Comparison of ENCODE assay signal across 22 cellular contexts in genomic region chr2:38427936-38428335, GRCh38. TPM values are rescaled to one million over a fixed set of nuclear protein-coding genes. Genes with fewer than 3 reads are reported as not detected.
DNase-seq lines count a peak whose midpoint lies in the region; ATAC-seq, FAIRE-seq and TF ChIP-seq lines count a peak whose summit lies in the region.
"Had no signal": no experiment of that assay in that cellular context is flagged by ENCODE, and none has a peak within 500 bp of the region (broad histone marks: within the 10 kb centered on the region; RNA-seq: fewer than 3 reads in every experiment).

No MANE protein-coding gene starts in this region.

- H3K9ac ChIP-seq in K562 (ENCODE audit: insufficient read depth in 1 of 2, low read depth in 2 of 2, low read length in 2 of 2): no peak overlapping the region
- H3K9ac ChIP-seq: BLaER1 treated with 17β-estradiol and CSF1 and Interleukin-3, amounts not matched to agents 10 nM and 100 nM; GM23248 had no signal

- DNase-seq in GM23338 (ENCODE audit: low spot score) (peak; percentile 71), K562 (ENCODE audit: extremely low read depth in 1 of 4, low spot score in 3 of 4) (no peak), thyroid gland (peak; percentile 64 to 73), NCI-H446 (lab: John Stamatoyannopoulos, UW) (no peak), NCI-H1092 (lab: John Stamatoyannopoulos, UW) (no peak), NCI-H2029 (lab: John Stamatoyannopoulos, UW) (no peak)
- DNase-seq: ACHN; CD8-positive, alpha-beta T cell; DND-41; GM23248; IMR-90; NCI-H1694; NCI-H2081 treated with DMSO at 0.1 percent for 48 hours; NCI-H345; NCI-H524 treated with DMSO at 0.1 percent for 48 hours; NCI-H82; T-helper 1 cell had no signal

- H3K4me3 ChIP-seq in GM23338 (no peak overlapping the region), HEK293 (ENCODE audit: low read depth, low read length) (no peak overlapping the region), K562 (no peak overlapping the region), thyroid gland (replicated peaks in 1 of 3) (no peak overlapping the region)
- H3K4me3 ChIP-seq: BLaER1 treated with 17β-estradiol and CSF1 and Interleukin-3, amounts not matched to agents 10 nM and 100 nM; GM12878; GM23248; SJSA1 had no signal

- H3K4me2 ChIP-seq in GM23338 (peak overlapping the region; percentile 57; the same call in 1 of the 2 replicates), K562 (ENCODE audit: insufficient read depth, low read length) (no peak overlapping the region)
- H3K4me2 ChIP-seq: BLaER1 treated with 17β-estradiol and CSF1 and Interleukin-3, amounts not matched to agents 10 nM and 100 nM had no signal

- H3K79me2 ChIP-seq in GM23338 (replicated peaks; ENCODE audit: insufficient read depth) (no peaks in the 10 kb centered on the region), K562 (ENCODE audit: control insufficient read depth, insufficient read depth, low read length) (no peaks in the 10 kb centered on the region)

- TF ChIP-seq EP300 in K562 (IDR thresholded peaks at IDR 0.05; ENCODE audit: low read length): no peak

- CTCF ChIA-PET in HEK293 (lab: Yijun Ruan, JAX): no interaction called here
- CTCF ChIA-PET in K562 (lab: Yijun Ruan, JAX; ENCODE audit: low intra/inter-chr PET ratio): no interaction called here

- POLR2A ChIA-PET in HEK293 (lab: Yijun Ruan, JAX) (no interaction called here), K562 (lab: Yijun Ruan, JAX) (interaction anchor here (0.7 kb wide), 1 partner anchor 323 kb away, joined by 3 read pairs; the partner anchor contains the start of gene SRSF7)

- H3K9me3 ChIP-seq in HEK293 (ENCODE audit: control insufficient read depth, insufficient read depth, low read depth, low read length): no peaks in the 10 kb centered on the region
- no peaks in the 10 kb centered on the region for H3K9me3 ChIP-seq in K562 (replicated peaks; ENCODE audit: control insufficient read depth, insufficient read depth, low read depth, low read length)
- no peaks in the 10 kb centered on the region for H3K9me3 ChIP-seq in thyroid gland
- H3K9me3 ChIP-seq: BLaER1 treated with 17β-estradiol and CSF1 and Interleukin-3, amounts not matched to agents 10 nM and 100 nM; SJSA1 had no signal

- H3K9me1 ChIP-seq in K562 (ENCODE audit: control insufficient read depth, insufficient read depth, low read length): no peaks in the 10 kb centered on the region

- TF ChIP-seq CTCF in GM23338 (conservative IDR thresholded peaks at IDR 0.05; ENCODE audit: low read depth in 2 of 2): no peak
- no peak for TF ChIP-seq CTCF in HEK293 (tag by site-specific recombination; IDR thresholded peaks at IDR 0.05)
- no peak for TF ChIP-seq CTCF in K562 (IDR thresholded peaks at IDR 0.05 in 2 of 3, conservative IDR thresholded peaks at IDR 0.05 in 1 of 3; ENCODE audit: insufficient read depth in 2 of 3, low read depth in 1 of 3, low read length in 3 of 3)
- TF ChIP-seq CTCF in thyroid gland (IDR thresholded peaks at IDR 0.05): no peak

- peaks cover 43% of the 10 kb centered on the region for H3K4me1 Mint-ChIP-seq in GM23338

- H3K9me2 ChIP-seq in GM23338 (ENCODE audit: insufficient read depth): no peaks in the 10 kb centered on the region

- TF ChIP-seq RAD21 in K562 (CRISPR knock-in tag; conservative IDR thresholded peaks at IDR 0.05 in 1 of 2, IDR thresholded peaks at IDR 0.05 in 1 of 2): no peak

- no TSS peak for BruUV-seq in K562 (replicated peaks; lab: Mats Ljungman, UMichigan)

- 13% methylated on average over 6 of the region's 6 CpGs for WGBS in K562 (ENCODE audit: insufficient coverage, low coverage, missing lambda C conversion rate)
- 40 to 60% methylated on average over 6 of the region's 6 CpGs for WGBS in thyroid gland, 2 donors

- no peak overlapping the region for H3K27ac Mint-ChIP-seq in GM23338
- H3K27ac Mint-ChIP-seq: CD8-positive, alpha-beta T cell had no signal

- H3K36me3 Mint-ChIP-seq in GM23338 (ENCODE audit: low read depth): no peaks in the 10 kb centered on the region; the same call in 2 of the 3 replicates
- H3K36me3 Mint-ChIP-seq: CD8-positive, alpha-beta T cell had no signal

- H4K20me1 ChIP-seq in GM23338 (replicated peaks; ENCODE audit: insufficient read depth) (no peaks in the 10 kb centered on the region), K562 (replicated peaks; ENCODE audit: control insufficient read depth, insufficient read depth, low read length) (no peaks in the 10 kb centered on the region)
- H4K20me1 ChIP-seq: BLaER1 treated with 17β-estradiol and CSF1 and Interleukin-3, amounts not matched to agents 10 nM and 100 nM had no signal

- H3K27me3 ChIP-seq in GM23338 (ENCODE audit: insufficient read depth) (no peaks in the 10 kb centered on the region), K562 (ENCODE audit: control insufficient read depth in 2 of 2, insufficient read depth in 2 of 2, low read length in 2 of 2) (peaks cover 4 to 17% of the 10 kb centered on the region in 2 experiments; a peak in 3 of 5 replicates), thyroid gland (no peaks in the 10 kb centered on the region)
- H3K27me3 ChIP-seq: BLaER1 treated with 17β-estradiol and CSF1 and Interleukin-3, amounts not matched to agents 10 nM and 100 nM had no signal

- FAIRE-seq in K562 (lab: Jason Lieb, UNC): no peak
- FAIRE-seq: GM12878, RCC 7860 had no signal

- in situ Hi-C loops in K562 (cut with MboI): no loop called here

- TF ChIP-seq POLR2A in K562 (conservative IDR thresholded peaks at IDR 0.05) (no peak), thyroid gland (IDR thresholded peaks at IDR 0.05) (peak in 1 of 2 donors; percentile 27)

- H3K4me3 Mint-ChIP-seq in GM23338: no peak overlapping the region; the same call in 2 of the 3 replicates
- H3K4me3 Mint-ChIP-seq: CD8-positive, alpha-beta T cell had no signal

- H2AFZ ChIP-seq in GM23338: no peak overlapping the region
- H2AFZ ChIP-seq in K562 (ENCODE audit: low read depth, low read length): peak overlapping the region; percentile 43; the same call in 1 of the 2 replicates
- H2AFZ ChIP-seq: GM23248 had no signal

- H3K9me3 Mint-ChIP-seq in GM23338: no peaks in the 10 kb centered on the region
- H3K9me3 Mint-ChIP-seq: CD8-positive, alpha-beta T cell had no signal

- H3K27ac ChIP-seq in GM23338 (ENCODE audit: low read depth): no peak overlapping the region
- no peak overlapping the region; the same call in 1 of the 2 replicates for H3K27ac ChIP-seq in HEK293 (ENCODE audit: extremely low read depth, low read depth, low read length)
- no peak overlapping the region for H3K27ac ChIP-seq in K562 (ENCODE audit: extremely low read depth, low read depth, low read length)
- H3K27ac ChIP-seq in thyroid gland: peak overlapping the region; percentile 68 to 73 (median 72)
- H3K27ac ChIP-seq: BLaER1 treated with 17β-estradiol and CSF1 and Interleukin-3, amounts not matched to agents 10 nM and 100 nM; GM23248; SJSA1 had no signal

- intact Hi-C loops in K562 (cut with micrococcal nuclease): no loop called here
- intact Hi-C loops in thyroid gland (cut with DNase I): no loop called here

- H3F3A ChIP-seq in GM23338 (replicated peaks; ENCODE audit: low read depth): no peaks in the 10 kb centered on the region

- H3K4me1 ChIP-seq in GM23338 (ENCODE audit: insufficient read depth) (peaks cover 38% of the 10 kb centered on the region), HEK293 (ENCODE audit: control insufficient read depth, insufficient read depth, low read length) (peaks cover 22% of the 10 kb centered on the region), K562 (replicated peaks in 1 of 2; ENCODE audit: control insufficient read depth in 2 of 2, insufficient read depth in 2 of 2, low read length in 2 of 2) (no peaks in the 10 kb centered on the region; a peak in 1 of 5 replicates), thyroid gland (peaks cover 27 to 32% of the 10 kb centered on the region in 2 donors)
- H3K4me1 ChIP-seq: BLaER1 treated with 17β-estradiol and CSF1 and Interleukin-3, amounts not matched to agents 10 nM and 100 nM; SJSA1 had no signal

- H3K27me3 Mint-ChIP-seq in GM23338 (ENCODE audit: insufficient read depth, low read depth, poor library complexity): peaks cover 3% of the 10 kb centered on the region

- ATAC-seq in GM23338: peak; percentile 84
- 0 out of 3 replicates have a peak, but pooled peaks have one; percentile 27 for ATAC-seq in K562
- ATAC-seq: CD8-positive, alpha-beta T cell; GM12878 had no signal

- no peaks in the 10 kb centered on the region for H3K36me3 ChIP-seq in GM23338 (ENCODE audit: insufficient read depth)
- H3K36me3 ChIP-seq in HEK293 (ENCODE audit: control insufficient read depth in 2 of 2, insufficient read depth in 1 of 2, low read length in 2 of 2): no peaks in the 10 kb centered on the region
- H3K36me3 ChIP-seq in K562 (ENCODE audit: control insufficient read depth, insufficient read depth, low read length): no peaks in the 10 kb centered on the region
- no peaks in the 10 kb centered on the region for H3K36me3 ChIP-seq in thyroid gland
- H3K36me3 ChIP-seq: BLaER1 treated with 17β-estradiol and CSF1 and Interleukin-3, amounts not matched to agents 10 nM and 100 nM; SJSA1 had no signal

TF ChIP-seq in GM23338, 12 proteins besides CTCF, POLR2A, EP300 and RAD21 (continues in another document):
- no peak for TF ChIP-seq ZNF114 (CRISPR knock-in tag; IDR thresholded peaks at IDR 0.05)

TF ChIP-seq in HEK293, 187 proteins besides CTCF, POLR2A, EP300 and RAD21 (continues in another document):
- no peak for TF ChIP-seq ZXDB (tag by site-specific recombination; IDR thresholded peaks at IDR 0.05)

RNA-seq across cellular contexts. Expression of gene ATL2, which starts 50.9 kb away (rescaled TPM):
- 121 and 140 TPM in 2 replicates for total RNA-seq in GM23338 (2014; rRNA removed; shearing (Covaris generic))
- polyA plus RNA-seq in GM23338 (2016; fragmentation: Nextera tagmentation; extraction: Ambion mirVana): 25.7 and 30.2 TPM in 2 replicates
- total RNA-seq in K562 (2011; cell fraction: chromatin; rRNA removed; ENCODE audit: low replicate concordance): 205 and 381 TPM in 2 replicates
- 125 and 161 TPM in 2 replicates for total RNA-seq in K562 (2011; cell fraction: nucleolus; rRNA removed)
- 140 and 164 TPM in 2 replicates for total RNA-seq in K562 (2011; cell fraction: nucleoplasm; rRNA removed)
- 73.3 and 86.1 TPM in 2 replicates for total RNA-seq in K562 (2014; rRNA removed)
- total RNA-seq in K562 (2014; rRNA removed; fragmentation: Illumina TruSeq; extraction: Trizol): 80.8 and 92.2 TPM in 2 replicates
- total RNA-seq in K562 (2015; rRNA removed; fragmentation: Illumina TruSeq; extraction: Trizol): 66.2 and 70.2 TPM in 2 replicates
- total RNA-seq in K562 (2021): 71.3 and 72.1 TPM in 2 replicates
- 57.7 and 77.0 TPM in 2 replicates for polyA plus RNA-seq in K562 (2011; rRNA removed)
- 49.6 and 61.3 TPM in 2 replicates for polyA plus RNA-seq in K562 (2011; cell fraction: cytosol; rRNA removed)
- polyA plus RNA-seq in K562 (2011; cell fraction: nucleus; rRNA removed): 98.8 and 112 TPM in 2 replicates
- 36.9 and 41.3 TPM in 2 replicates for polyA plus RNA-seq in K562 (2012)
- 56.8 and 60.5 TPM in 2 replicates for polyA plus RNA-seq in K562 (2014; fragmentation: Illumina TruSeq; extraction: Trizol)
- polyA plus RNA-seq in K562 (2014; fragmentation: Nextera tagmentation; extraction: Ambion mirVana): 10 to 100 TPM; 12.0 to 18.3 TPM
- polyA plus RNA-seq in K562 (2014; rRNA removed): 63.0 and 69.3 TPM in 2 replicates
- polyA minus RNA-seq in K562 (2011; rRNA and poly(A)+ RNA removed): 181 and 188 TPM in 2 replicates
- polyA minus RNA-seq in K562 (2011; cell fraction: cytosol; rRNA and poly(A)+ RNA removed): 39.6 and 57.6 TPM in 2 replicates
- 129 and 178 TPM in 2 replicates for polyA minus RNA-seq in K562 (2011; cell fraction: nucleus; rRNA and poly(A)+ RNA removed)
- total RNA-seq in thyroid gland: 100 to 1,000 TPM; 126 to 267 (median 146) TPM

Comparison
In these comparisons a context has a peak if more than half of its experiments do, and no peak if none do; other contexts are left out.
1. DNase-seq: peak in GM23338 (single experiment) and thyroid gland (2 of 2); none in K562 (0 of 4), NCI-H446 (0 of 2), NCI-H1092 (single experiment) and NCI-H2029 (single experiment).
2. H3K27ac ChIP-seq: peak in thyroid gland (3 of 3); none in GM23338 (single experiment), HEK293 (single experiment) and K562 (single experiment).